20 cellular contexts compared by ENCODE assay signal in genomic region chr7:105408791-105409410, GRCh38. TPM values are rescaled to one million over a fixed set of nuclear protein-coding genes. Genes with fewer than 3 reads are reported as not detected.
A peak's percentile ranks its signal among the peaks of the same experiment; 100 is the strongest.
DNase-seq lines count a peak whose midpoint lies in the region; ATAC-seq, FAIRE-seq and TF ChIP-seq lines count a peak whose summit lies in the region.
"Had no signal": no experiment of that assay in that cellular context is flagged by ENCODE, and none has a peak within 500 bp of the region (broad histone marks: within the 10 kb centered on the region; RNA-seq: fewer than 3 reads in every experiment).

No MANE protein-coding gene starts in this region.

- no peak overlapping the region for H2AK9ac ChIP-seq in IMR-90 (replicated peaks; ENCODE audit: low read depth, low read length, poor library complexity)

- H2BK5ac ChIP-seq in IMR-90 (ENCODE audit: low read depth, low read length, poor library complexity, severe bottlenecking): no peak overlapping the region

- in situ Hi-C loops in IMR-90 (cut with MboI; ENCODE audit: low sequenced_read_pairs): no loop called here
- in situ Hi-C loops in K562 (cut with MboI): no loop called here

- no peak for TF ChIP-seq CTCF in IMR-90 (conservative IDR thresholded peaks at IDR 0.05; ENCODE audit: low read depth, low read length)
- TF ChIP-seq CTCF in K562 (IDR thresholded peaks at IDR 0.05 in 2 of 3, conservative IDR thresholded peaks at IDR 0.05 in 1 of 3; ENCODE audit: insufficient read depth in 2 of 3, low read depth in 1 of 3, low read length in 3 of 3): no peak
- TF ChIP-seq CTCF in kidney (IDR thresholded peaks at IDR 0.05; ENCODE audit: borderline replicate concordance, extremely low read depth, insufficient read depth): no peak
- no peak for TF ChIP-seq CTCF in tibial artery (IDR thresholded peaks at IDR 0.05)

- H3K56ac ChIP-seq in IMR-90 (ENCODE audit: extremely low read depth, insufficient read depth, low read length): no peak overlapping the region

- H2BK120ac ChIP-seq in IMR-90 (ENCODE audit: low read depth, low read length): no peak overlapping the region

- H3K27me3 ChIP-seq in IMR-90 (ENCODE audit: control insufficient read depth, insufficient read depth, low read length) (no peaks in the 10 kb centered on the region), K562 (ENCODE audit: control insufficient read depth in 2 of 2, insufficient read depth in 2 of 2, low read length in 2 of 2) (no peaks in the 10 kb centered on the region; a peak in 1 of 5 replicates), tibial artery (no peaks in the 10 kb centered on the region)
- H3K27me3 ChIP-seq: BLaER1 treated with 17β-estradiol and CSF1 and Interleukin-3, amounts not matched to agents 10 nM and 100 nM had no signal

- TF ChIP-seq RAD21 in IMR-90 (IDR thresholded peaks at IDR 0.05; ENCODE audit: low read length): no peak
- no peak for TF ChIP-seq RAD21 in K562 (CRISPR knock-in tag; conservative IDR thresholded peaks at IDR 0.05 in 1 of 2, IDR thresholded peaks at IDR 0.05 in 1 of 2)

- FAIRE-seq in K562 (lab: Jason Lieb, UNC): no peak
- FAIRE-seq in kidney (lab: Jason Lieb, UNC): peak; percentile 50
- FAIRE-seq: GM19239 had no signal

- H3K18ac ChIP-seq in IMR-90 (ENCODE audit: low read depth, low read length): no peak overlapping the region

- dilution Hi-C loops in IMR-90 (cut with HindIII; ENCODE audit: low sequenced_read_pairs, unreplicated experiment): no loop called here

- no peak overlapping the region for H3K23ac ChIP-seq in IMR-90 (ENCODE audit: low read depth, low read length)

- TF ChIP-seq EP300 in K562 (IDR thresholded peaks at IDR 0.05; ENCODE audit: low read length): no peak

- CTCF ChIA-PET in IMR-90 (lab: Yijun Ruan, JAX) (no interaction called here), K562 (lab: Yijun Ruan, JAX; ENCODE audit: low intra/inter-chr PET ratio) (no interaction called here)

- H3K27ac ChIP-seq in IMR-90 (ENCODE audit: insufficient read depth, low read length) (no peak overlapping the region), K562 (ENCODE audit: extremely low read depth, low read depth, low read length) (no peak overlapping the region), kidney (ENCODE audit: low read depth in 2 of 2, low read length in 2 of 2) (no peak overlapping the region), tibial artery (no peak overlapping the region)
- H3K27ac ChIP-seq: BLaER1 treated with 17β-estradiol and CSF1 and Interleukin-3, amounts not matched to agents 10 nM and 100 nM; KMS-11 had no signal

- H3K4me2 ChIP-seq in IMR-90 (ENCODE audit: low read depth, low read length) (no peak overlapping the region), K562 (ENCODE audit: insufficient read depth, low read length) (no peak overlapping the region)
- H3K4me2 ChIP-seq: BLaER1 treated with 17β-estradiol and CSF1 and Interleukin-3, amounts not matched to agents 10 nM and 100 nM; KMS-11 had no signal

- H3K79me2 ChIP-seq in K562 (ENCODE audit: control insufficient read depth, insufficient read depth, low read length): no peaks in the 10 kb centered on the region

- BruUV-seq in IMR-90 (replicated peaks; lab: Mats Ljungman, UMichigan) (no TSS peak), K562 (replicated peaks; lab: Mats Ljungman, UMichigan) (no TSS peak)

- H4K8ac ChIP-seq in IMR-90 (ENCODE audit: low read depth in 2 of 2, low read length in 2 of 2): no peak overlapping the region

- WGBS in IMR-90 (ENCODE audit: extremely low coverage in 2 of 2, insufficient read length in 1 of 2), 2 experiments: no CpG with 5 or more reads among the region's 5 CpGs
- 25% methylated on average over 5 of the region's 5 CpGs for WGBS in K562 (ENCODE audit: insufficient coverage, low coverage, missing lambda C conversion rate)

- intact Hi-C loops in IMR-90 (cut with micrococcal nuclease): no loop called here
- intact Hi-C loops in K562 (cut with micrococcal nuclease): no loop called here
- intact Hi-C loops in kidney (cut with DNase I): no loop called here
- intact Hi-C loops in tibial artery (cut with DNase I; ENCODE audit: low total_unique reads): no loop called here

- H3K14ac ChIP-seq in IMR-90 (replicated peaks; ENCODE audit: low read depth, low read length): no peak overlapping the region

- no peaks in the 10 kb centered on the region for H3K9me1 ChIP-seq in IMR-90 (ENCODE audit: insufficient read depth, low read length)
- H3K9me1 ChIP-seq in K562 (ENCODE audit: control insufficient read depth, insufficient read depth, low read length): no peaks in the 10 kb centered on the region

- no peak overlapping the region for H2BK15ac ChIP-seq in IMR-90 (ENCODE audit: low read depth, low read length)

- no peak overlapping the region for H3K4me3 ChIP-seq in IMR-90 (ENCODE audit: insufficient read depth, low read depth, low read length)
- H3K4me3 ChIP-seq in K562: no peak overlapping the region
- no peak overlapping the region for H3K4me3 ChIP-seq in kidney (ENCODE audit: low read length in 2 of 2)
- no peak overlapping the region for H3K4me3 ChIP-seq in tibial artery
- H3K4me3 ChIP-seq: BLaER1 treated with 17β-estradiol and CSF1 and Interleukin-3, amounts not matched to agents 10 nM and 100 nM had no signal

- no peaks in the 10 kb centered on the region for H3K79me1 ChIP-seq in IMR-90 (ENCODE audit: low read depth in 1 of 2, low read length in 2 of 2)

- no peaks in the 10 kb centered on the region for H3K4me1 ChIP-seq in IMR-90 (ENCODE audit: control insufficient read depth, insufficient read depth, low read length)
- peaks cover 3 to 8% of the 10 kb centered on the region in 2 experiments; a peak in 2 of 5 replicates for H3K4me1 ChIP-seq in K562 (replicated peaks in 1 of 2; ENCODE audit: control insufficient read depth in 2 of 2, insufficient read depth in 2 of 2, low read length in 2 of 2)
- H3K4me1 ChIP-seq in kidney (ENCODE audit: control insufficient read depth in 1 of 2, insufficient read depth in 1 of 2, low read depth in 1 of 2, low read length in 2 of 2): no peaks in the 10 kb centered on the region
- H3K4me1 ChIP-seq in tibial artery: no peaks in the 10 kb centered on the region
- H3K4me1 ChIP-seq: BLaER1 treated with 17β-estradiol and CSF1 and Interleukin-3, amounts not matched to agents 10 nM and 100 nM had no signal

- TF ChIP-seq POLR2A in IMR-90 (IDR thresholded peaks at IDR 0.05; ENCODE audit: low read depth, low read length) (no peak), K562 (conservative IDR thresholded peaks at IDR 0.05) (no peak)

- H2AFZ ChIP-seq in IMR-90 (replicated peaks; ENCODE audit: low read length, poor library complexity) (no peak overlapping the region), K562 (ENCODE audit: low read depth, low read length) (no peak overlapping the region)

- H3K9me3 ChIP-seq in IMR-90 (ENCODE audit: control insufficient read depth, insufficient read depth, low read length) (no peaks in the 10 kb centered on the region), K562 (replicated peaks; ENCODE audit: control insufficient read depth, insufficient read depth, low read depth, low read length) (no peaks in the 10 kb centered on the region), kidney (ENCODE audit: control insufficient read depth in 1 of 2, low read length in 2 of 2) (no peaks in the 10 kb centered on the region), tibial artery (no peaks in the 10 kb centered on the region)

- H4K5ac ChIP-seq in IMR-90 (ENCODE audit: low read depth, low read length): no peak overlapping the region

- no peak overlapping the region for H2AK5ac ChIP-seq in IMR-90 (ENCODE audit: low read depth, low read length)

- no peak overlapping the region for H3K4ac ChIP-seq in IMR-90 (ENCODE audit: low read depth, low read length)

- peak; percentile 15 for DNase-seq in ELR (ENCODE audit: low read depth)
- peak; percentile 17 for DNase-seq in IMR-90
- no peak for DNase-seq in K562 (ENCODE audit: extremely low read depth in 1 of 4, low spot score in 3 of 4)
- DNase-seq in kidney: no peak
- no peak for DNase-seq in tibial artery
- DNase-seq: ACHN; Calu3; CD8-positive, alpha-beta T cell; DMS153; NCI-H1417; NCI-H1694 treated with DMSO at 0.1 percent for 48 hours; NCI-H446 treated with DMSO at 0.1 percent for 48 hours; NCI-H526 treated with DMSO at 0.1 percent for 48 hours; PC-3; SHP77 had no signal

- H3K36me3 ChIP-seq in IMR-90 (ENCODE audit: control insufficient read depth, insufficient read depth, low read length) (no peaks in the 10 kb centered on the region), K562 (ENCODE audit: control insufficient read depth, insufficient read depth, low read length) (no peaks in the 10 kb centered on the region), kidney (ENCODE audit: control insufficient read depth in 1 of 2, insufficient read depth in 2 of 2, low read length in 2 of 2) (no peaks in the 10 kb centered on the region), tibial artery (no peaks in the 10 kb centered on the region)
- H3K36me3 ChIP-seq: BLaER1 treated with 17β-estradiol and CSF1 and Interleukin-3, amounts not matched to agents 10 nM and 100 nM had no signal

- H2BK20ac ChIP-seq in IMR-90 (ENCODE audit: low read depth, low read length): no peak overlapping the region

- POLR2A ChIA-PET in IMR-90 (lab: Charles Lee; ENCODE audit: unreplicated experiment): no interaction called here
- POLR2A ChIA-PET in K562 (lab: Yijun Ruan, JAX): interaction anchor here (1.0 kb wide), 1 partner anchor 11 kb away, joined by 3 read pairs; no protein-coding TSS in a partner anchor

- no peaks in the 10 kb centered on the region for H4K20me1 ChIP-seq in IMR-90 (ENCODE audit: insufficient read depth, low read length)
- no peaks in the 10 kb centered on the region for H4K20me1 ChIP-seq in K562 (replicated peaks; ENCODE audit: control insufficient read depth, insufficient read depth, low read length)
- H4K20me1 ChIP-seq: BLaER1 treated with 17β-estradiol and CSF1 and Interleukin-3, amounts not matched to agents 10 nM and 100 nM had no signal

- no peak overlapping the region for H3K9ac ChIP-seq in IMR-90 (ENCODE audit: low read depth, low read length)
- no peak overlapping the region for H3K9ac ChIP-seq in K562 (ENCODE audit: insufficient read depth in 1 of 2, low read depth in 2 of 2, low read length in 2 of 2)
- H3K9ac ChIP-seq in kidney (ENCODE audit: low read length in 2 of 2): no peak overlapping the region
- H3K9ac ChIP-seq: BLaER1 treated with 17β-estradiol and CSF1 and Interleukin-3, amounts not matched to agents 10 nM and 100 nM; KMS-11 had no signal

- no peak overlapping the region for H4K91ac ChIP-seq in IMR-90 (ENCODE audit: insufficient read depth, low read depth, low read length)

- ATAC-seq in IMR-90 (ENCODE audit: low read depth) (no peak), K562 (no peak), HG03565 (IDR thresholded peaks at IDR 0.05; ENCODE audit: unreplicated experiment) (no peak), HG03469 (IDR thresholded peaks at IDR 0.05; ENCODE audit: unreplicated experiment) (no peak)
- ATAC-seq: CD8-positive, alpha-beta T cell; PC-3 had no signal

RNA-seq across cellular contexts. Expression of gene SRPK2, which starts 20.2 kb away (rescaled TPM):
- total RNA-seq in IMR-90 (2012; rRNA removed) (33.0 and 34.7 TPM in 2 replicates), K562 (2014; rRNA removed) (25.3 and 28.2 TPM in 2 replicates), K562 (2014; rRNA removed; fragmentation: Illumina TruSeq; extraction: Trizol) (38.8 and 43.1 TPM in 2 replicates), K562 (2015; rRNA removed; fragmentation: Illumina TruSeq; extraction: Trizol) (39.4 and 41.1 TPM in 2 replicates), K562 (2021) (38.8 and 44.7 TPM in 2 replicates), kidney (43.1 TPM)
- polyA plus RNA-seq in IMR-90 (2012; rRNA removed) (9.2 and 13.2 TPM in 2 replicates), K562 (2011; rRNA removed) (15.7 and 21.5 TPM in 2 replicates), K562 (2014; fragmentation: Illumina TruSeq; extraction: Trizol) (33.6 and 36.3 TPM in 2 replicates), K562 (2014; fragmentation: Nextera tagmentation; extraction: Ambion mirVana) (10 to 100 TPM; 27.3 to 33.3 TPM), K562 (2014; rRNA removed) (18.6 and 26.4 TPM in 2 replicates), kidney (ENCODE audit: insufficient read depth, low read depth, low replicate concordance) (9.9 TPM)
- 3.0 and 5.2 TPM in 2 replicates for polyA plus RNA-seq in IMR-90 (2012; cell fraction: cytosol; rRNA removed)
- polyA plus RNA-seq in IMR-90 (2012; cell fraction: nucleus; rRNA removed; ENCODE audit: low replicate concordance): 2.9 and 15.3 TPM in 2 replicates
- total RNA-seq in K562 (2011; cell fraction: chromatin; rRNA removed; ENCODE audit: low replicate concordance): 35.3 and 133 TPM in 2 replicates
- 16.7 and 26.2 TPM in 2 replicates for total RNA-seq in K562 (2011; cell fraction: nucleolus; rRNA removed)
- total RNA-seq in K562 (2011; cell fraction: nucleoplasm; rRNA removed): 38.6 and 52.0 TPM in 2 replicates
- 7.1 and 10.4 TPM in 2 replicates for polyA plus RNA-seq in K562 (2011; cell fraction: cytosol; rRNA removed)
- 17.2 and 19.5 TPM in 2 replicates for polyA plus RNA-seq in K562 (2011; cell fraction: nucleus; rRNA removed)
- 29.8 and 31.3 TPM in 2 replicates for polyA plus RNA-seq in K562 (2012)
- polyA minus RNA-seq in K562 (2011; rRNA and poly(A)+ RNA removed): 32.2 and 34.9 TPM in 2 replicates
- 12.4 and 18.3 TPM in 2 replicates for polyA minus RNA-seq in K562 (2011; cell fraction: cytosol; rRNA and poly(A)+ RNA removed)
- 21.5 and 27.9 TPM in 2 replicates for polyA minus RNA-seq in K562 (2011; cell fraction: nucleus; rRNA and poly(A)+ RNA removed)

Comparison
In these comparisons a context has a peak if more than half of its experiments do, and no peak if none do; other contexts are left out.
1. DNase-seq: peak in ELR (single experiment) and IMR-90 (single experiment); none in K562 (0 of 4), kidney (single experiment) and tibial artery (0 of 2).